ENCODE assay signal across 8 cellular contexts in the genomic region with DNA sequence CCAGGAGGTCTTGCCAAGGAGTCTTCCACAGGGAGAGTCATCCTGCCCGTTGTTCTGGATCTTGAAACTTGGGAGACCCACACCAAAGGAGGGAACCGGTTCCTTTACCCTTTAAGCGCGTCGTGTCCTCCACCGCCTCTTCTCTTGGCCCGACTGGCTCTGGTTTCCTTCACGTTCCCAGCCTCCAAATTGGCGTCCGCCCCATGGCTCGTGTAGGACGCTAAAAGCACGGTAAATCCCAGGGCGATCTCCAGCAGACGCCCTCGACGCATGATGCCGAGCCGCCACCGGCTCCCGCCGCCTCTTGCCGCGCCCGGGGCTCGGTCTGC. TPM values are rescaled to one million over a fixed set of nuclear protein-coding genes. Genes with fewer than 3 reads are reported as not detected.
A peak's percentile ranks its signal among the peaks of the same experiment; 100 is the strongest.
DNase-seq lines count a peak whose midpoint lies in the region; ATAC-seq and TF ChIP-seq lines count a peak whose summit lies in the region.

No MANE protein-coding gene starts in this region.

- H3K36me3 Mint-ChIP-seq in Calu3 (ENCODE audit: insufficient read depth, unreplicated experiment) = peaks cover 8% of the 10 kb centered on the region
- no peaks in the 10 kb centered on the region for H3K36me3 Mint-ChIP-seq in activated naive CD8-positive, alpha-beta T cell treated with anti-CD3 and anti-CD28 coated beads, Interleukin-2, amount 10 ng/mL, durations not matched to agents 7 days and 5 days

- H3K4me1 Mint-ChIP-seq in Calu3 (ENCODE audit: low read depth, unreplicated experiment) = no peaks in the 10 kb centered on the region
- H3K4me1 Mint-ChIP-seq in activated naive CD8-positive, alpha-beta T cell treated with anti-CD3 and anti-CD28 coated beads, Interleukin-2, amount 10 ng/mL, durations not matched to agents 7 days and 5 days = peaks cover 6% of the 10 kb centered on the region

- H3K9ac ChIP-seq in iPS-20b (ENCODE audit: low read depth, low read length) = peak overlapping the region; percentile 54; the same call in 1 of the 2 replicates

- BruUV-seq in Calu3 (replicated peaks; lab: Mats Ljungman, UMichigan) = no TSS peak

- peaks cover 35% of the 10 kb centered on the region for H3K27me3 Mint-ChIP-seq in Calu3 (ENCODE audit: unreplicated experiment)
- H3K27me3 Mint-ChIP-seq in activated naive CD8-positive, alpha-beta T cell treated with anti-CD3 and anti-CD28 coated beads, Interleukin-2, amount 10 ng/mL, durations not matched to agents 7 days and 5 days = peaks cover 64% of the 10 kb centered on the region

- peak overlapping the region; percentile 83 for H3K4me3 ChIP-seq in iPS-20b (ENCODE audit: low read length)

- ATAC-seq in activated naive CD8-positive, alpha-beta T cell treated with anti-CD3 and anti-CD28 coated beads, Interleukin-2, amount 10 ng/mL, durations not matched to agents 7 days and 5 days (ENCODE audit: low read depth) = no peak

- H3K36me3 ChIP-seq in iPS-20b (ENCODE audit: insufficient read depth, low read depth, low read length) = no peaks in the 10 kb centered on the region

- H3K27ac ChIP-seq in iPS-20b (ENCODE audit: low read length) = no peak overlapping the region
- peak overlapping the region; percentile 95 for H3K27ac ChIP-seq in substantia nigra (ENCODE audit: low read depth, low read length, poor library complexity, severe bottlenecking)

- H3K4me1 ChIP-seq in iPS-20b (ENCODE audit: insufficient read depth, low read length) = peaks cover 4% of the 10 kb centered on the region; the same call in 1 of the 2 replicates

- peak overlapping the region; percentile 58 for H3K4me3 Mint-ChIP-seq in Calu3 (ENCODE audit: low read depth, unreplicated experiment)
- H3K4me3 Mint-ChIP-seq in activated naive CD8-positive, alpha-beta T cell treated with anti-CD3 and anti-CD28 coated beads, Interleukin-2, amount 10 ng/mL, durations not matched to agents 7 days and 5 days = peak overlapping the region; percentile 68

- intact Hi-C loops in Calu3 (cut with micrococcal nuclease; ENCODE audit: unreplicated experiment) = loop anchor here (5.0 to 10.0 kb wide), 2 partner anchors 160 to 267 kb away; no protein-coding TSS in a partner anchor

- DNase-seq in Calu3 (no peak), HCEC 1CT (peak; percentile 49), substantia nigra (lab: John Stamatoyannopoulos, UW) (peak in 8 of 49 donors; percentile 49 to 67 (median 56)), SIG-M5 treated with dmso at 0.1 percent for 504 hours (lab: John Stamatoyannopoulos, UW; ENCODE audit: unreplicated experiment) (no peak), cerebellum (ENCODE audit: low spot score) (no peak), NCI-H146 treated with DMSO at 0.1 percent for 48 hours (lab: John Stamatoyannopoulos, UW; ENCODE audit: unreplicated experiment) (no peak)
- DNase-seq in activated naive CD8-positive, alpha-beta T cell treated with anti-CD3 and anti-CD28 coated beads, Interleukin-2, amount 10 ng/mL, durations not matched to agents 7 days and 5 days = no peak

- H3K27ac Mint-ChIP-seq in Calu3 (ENCODE audit: unreplicated experiment) = no peak overlapping the region
- no peak overlapping the region for H3K27ac Mint-ChIP-seq in activated naive CD8-positive, alpha-beta T cell treated with anti-CD3 and anti-CD28 coated beads, Interleukin-2, amount 10 ng/mL, durations not matched to agents 7 days and 5 days

- POLR2A ChIA-PET in activated naive CD8-positive, alpha-beta T cell treated with anti-CD3 and anti-CD28 coated beads, Interleukin-2, amount 10 ng/mL, durations not matched to agents 7 days and 5 days (lab: Charles Lee) = no interaction called here

- H3K27me3 ChIP-seq in iPS-20b (ENCODE audit: insufficient read depth, low read length) = peaks cover 58% of the 10 kb centered on the region

- no peaks in the 10 kb centered on the region for H3K9me3 Mint-ChIP-seq in Calu3 (ENCODE audit: low read depth, unreplicated experiment)
- H3K9me3 Mint-ChIP-seq in activated naive CD8-positive, alpha-beta T cell treated with anti-CD3 and anti-CD28 coated beads, Interleukin-2, amount 10 ng/mL, durations not matched to agents 7 days and 5 days = no peaks in the 10 kb centered on the region

- no peaks in the 10 kb centered on the region for H3K9me3 ChIP-seq in iPS-20b (ENCODE audit: insufficient read depth, low read depth, low read length)

- CTCF ChIA-PET in Calu3 (lab: Charles Lee) = no interaction called here

- TF ChIP-seq CTCF in Calu3 (IDR thresholded peaks at IDR 0.05; ENCODE audit: unreplicated experiment) = no peak

RNA-seq across cellular contexts. Expression of a gene that starts 1.0 kb away (rescaled TPM):
- 0.93 and 1.1 TPM in 2 replicates for total RNA-seq in Calu3 (2022)
- total RNA-seq in activated naive CD8-positive, alpha-beta T cell treated with anti-CD3 and anti-CD28 coated beads, Interleukin-2, amount 10 ng/mL, durations not matched to agents 7 days and 5 days = under 1 TPM; 0.43 to 0.75 TPM
- total RNA-seq in cerebellum = 38.6 TPM

Comparison
In these comparisons a context has a peak if more than half of its experiments do, and no peak if none do; other contexts are left out.
1. RNA of a gene that starts 1.0 kb away (total RNA-seq): 38.6 TPM in cerebellum (single experiment); 0.93 to 1.1 TPM in Calu3 and 0.43 to 0.75 TPM in activated naive CD8-positive, alpha-beta T cell treated with anti-CD3 and anti-CD28 coated beads, Interleukin-2, amount 10 ng/mL, durations not matched to agents 7 days and 5 days; every median in the first group is over 10 times any median in the second.